In genomic region chr18:58481321-58482180, GRCh38 we compare ENCODE assay signal across 1 cellular context.
TF ChIP-seq lines count a peak whose summit lies in the region.

No MANE protein-coding gene starts in this region.

TF ChIP-seq in HepG2, 621 proteins besides CTCF, POLR2A, EP300 and RAD21 (continued from another document and continues in another):
- peak; percentile 55; the same call in 1 of the 2 replicates for TF ChIP-seq HNF1A (IDR thresholded peaks at IDR 0.05; ENCODE audit: low read depth)
- no peak for TF ChIP-seq HNF1A (CRISPR knock-in tag; IDR thresholded peaks at IDR 0.05; ENCODE audit: borderline replicate concordance)
- TF ChIP-seq RXRA (CRISPR knock-in tag; IDR thresholded peaks at IDR 0.05): peak; percentile 44; the same call in 1 of the 2 replicates
- no peak for TF ChIP-seq ZBTB39 (CRISPR knock-in tag; IDR thresholded peaks at IDR 0.05)
- TF ChIP-seq GATA4 (IDR thresholded peaks at IDR 0.05; ENCODE audit: borderline replicate concordance, low read depth): peak; percentile 56; the same call in 1 of the 2 replicates
- TF ChIP-seq DRAP1 (CRISPR knock-in tag; IDR thresholded peaks at IDR 0.05): peak; percentile 62
- TF ChIP-seq ZHX1 (CRISPR knock-in tag; IDR thresholded peaks at IDR 0.05; ENCODE audit: low read depth): 0 out of 2 replicates have a peak, but pooled peaks have one; percentile 42
- TF ChIP-seq FOXO1 (CRISPR knock-in tag; IDR thresholded peaks at IDR 0.05): peak; percentile 94
- peak in 1 of 2 experiments; percentile 64; a peak in 1 of 4 replicates for TF ChIP-seq NR2F1 (CRISPR knock-in tag; IDR thresholded peaks at IDR 0.05)
- 0 out of 2 replicates have a peak, but pooled peaks have one; percentile 22 for TF ChIP-seq ZFP90 (CRISPR knock-in tag; IDR thresholded peaks at IDR 0.05; ENCODE audit: borderline replicate concordance)
- no peak for TF ChIP-seq MXI1 (IDR thresholded peaks at IDR 0.05; ENCODE audit: borderline replicate concordance, low read depth, low read length)
- TF ChIP-seq ZNF687 (CRISPR knock-in tag; IDR thresholded peaks at IDR 0.05): peak; percentile 53; the same call in 1 of the 2 replicates
- TF ChIP-seq REST (IDR thresholded peaks at IDR 0.05; ENCODE audit: borderline replicate concordance in 1 of 2, low read depth in 1 of 2, low read length in 2 of 2): no peak; a peak in 1 of 4 replicates
- TF ChIP-seq SSRP1 (CRISPR knock-in tag; IDR thresholded peaks at IDR 0.05): peak; percentile 55; the same call in 1 of the 2 replicates
- peak; percentile 10; the same call in 1 of the 2 replicates for TF ChIP-seq ZMYM3 (CRISPR knock-in tag; IDR thresholded peaks at IDR 0.05)
- no peak for TF ChIP-seq NR3C1 (CRISPR knock-in tag; IDR thresholded peaks at IDR 0.05)
- 0 out of 2 replicates have a peak, but pooled peaks have one; percentile 17 for TF ChIP-seq TBX2 (CRISPR knock-in tag; IDR thresholded peaks at IDR 0.05; ENCODE audit: borderline replicate concordance)
- peak; percentile 83 for TF ChIP-seq TFE3 (CRISPR knock-in tag; IDR thresholded peaks at IDR 0.05)
- TF ChIP-seq EHMT2 (IDR thresholded peaks at IDR 0.05; ENCODE audit: borderline replicate concordance, low read depth, low read length): 0 out of 2 replicates have a peak, but pooled peaks have one; percentile 36
- no peak for TF ChIP-seq FOXA1 (IDR thresholded peaks at IDR 0.05)
- TF ChIP-seq FOXA1 (CRISPR knock-in tag; IDR thresholded peaks at IDR 0.05): peak; percentile 61; the same call in 1 of the 2 replicates
- peak; percentile 20; the same call in 1 of the 2 replicates for TF ChIP-seq STAG1 (CRISPR knock-in tag; IDR thresholded peaks at IDR 0.05)
- TF ChIP-seq HBP1 (CRISPR knock-in tag; IDR thresholded peaks at IDR 0.05; ENCODE audit: low read depth): peak; percentile 55; the same call in 1 of the 2 replicates
- peak; percentile 75 for TF ChIP-seq CREM (IDR thresholded peaks at IDR 0.05)
- no peak for TF ChIP-seq CREM (CRISPR knock-in tag; IDR thresholded peaks at IDR 0.05)
- TF ChIP-seq IRF2 (CRISPR knock-in tag; IDR thresholded peaks at IDR 0.05): peak; percentile 42; the same call in 1 of the 2 replicates
- peak; percentile 29; the same call in 1 of the 2 replicates for TF ChIP-seq CENPBD1 (CRISPR knock-in tag; IDR thresholded peaks at IDR 0.05; ENCODE audit: borderline replicate concordance, low read depth)
- TF ChIP-seq PHF21A (CRISPR knock-in tag; IDR thresholded peaks at IDR 0.05): peak; percentile 78
- TF ChIP-seq ZSCAN30 (CRISPR knock-in tag; IDR thresholded peaks at IDR 0.05): no peak
- no peak for TF ChIP-seq ZNF496 (CRISPR knock-in tag; IDR thresholded peaks at IDR 0.05; ENCODE audit: insufficient replicate concordance)
- TF ChIP-seq HDAC2 (CRISPR knock-in tag; IDR thresholded peaks at IDR 0.05): peak; percentile 74
- no peak for TF ChIP-seq MZF1 (CRISPR knock-in tag; IDR thresholded peaks at IDR 0.05; ENCODE audit: borderline replicate concordance)
- TF ChIP-seq NCOA1 (CRISPR knock-in tag; IDR thresholded peaks at IDR 0.05): peak; percentile 80; the same call in 1 of the 2 replicates
